In the genomic region with DNA sequence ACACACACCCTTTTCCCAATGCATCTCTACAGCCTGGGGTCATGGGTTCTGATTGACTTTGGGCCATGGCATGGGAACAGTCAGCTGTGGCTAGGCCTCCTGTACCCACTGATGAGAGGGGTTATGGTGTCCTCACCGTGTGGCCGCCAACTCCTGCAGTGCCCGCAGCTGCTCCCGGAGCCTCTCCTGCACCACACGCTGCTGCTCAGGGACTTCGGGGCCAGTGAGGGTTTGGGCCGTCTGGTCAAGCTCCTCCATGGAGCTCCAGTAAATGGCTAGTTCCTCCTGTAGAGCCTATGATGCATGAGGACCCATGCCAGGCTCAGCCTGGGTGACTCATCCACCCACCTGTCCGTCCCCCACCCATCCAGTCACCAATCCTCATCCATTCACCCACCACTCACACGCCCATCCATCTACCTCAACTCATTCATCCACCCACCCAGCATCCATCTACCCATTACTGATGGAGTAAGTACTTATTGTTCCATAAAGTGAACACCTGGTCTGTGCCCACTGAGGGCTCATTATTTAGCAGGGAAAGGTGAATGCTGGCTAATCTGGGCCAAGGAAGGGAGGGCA, we compare ENCODE assay signal across 20 cellular contexts.
"Had no signal": no experiment of that assay in that cellular context is flagged by ENCODE, and none has a peak within 500 bp of the region (broad histone marks: within the 10 kb centered on the region; RNA-seq: fewer than 3 reads in every experiment).

No MANE protein-coding gene starts in this region.

- H3K9me3 Mint-ChIP-seq: activated naive CD4-positive, alpha-beta T cell treated with anti-CD3 and anti-CD28 coated beads, Interleukin-2, amount 10 ng/mL, durations not matched to agents 7 days and 5 days; activated naive CD8-positive, alpha-beta T cell treated with anti-CD3 and anti-CD28 coated beads, Interleukin-2, amount 50 U/mL, for 24 hours; activated T-cell treated with anti-CD3 and anti-CD28 coated beads, Interleukin-2, amount 50 U/mL, for 24 hours; naive B cell; T-cell had no signal

- H3K36me3 Mint-ChIP-seq: activated naive CD4-positive, alpha-beta T cell treated with anti-CD3 and anti-CD28 coated beads, Interleukin-2, amount 10 ng/mL, durations not matched to agents 7 days and 5 days; naive B cell; T-cell had no signal

- H3K4me3 ChIP-seq: coronary artery, esophagus squamous epithelium, mucosa of descending colon, right lobe of liver, stomach had no signal

- DNase-seq: activated CD4-positive, alpha-beta T cell treated with anti-CD3 and anti-CD28 coated beads, Interleukin-2, amount 50 U/mL, for 4 hours; activated CD4-positive, CD25-positive, alpha-beta regulatory T cell treated with anti-CD3 and anti-CD28 coated beads, Interleukin-2, amount 50 U/mL, for 72 hours; activated effector memory CD4-positive, alpha-beta T cell treated with Interleukin-2 at 50 U/mL for 16 hours; activated naive CD4-positive, alpha-beta T cell treated with anti-CD3 and anti-CD28 coated beads, Interleukin-2, amount 10 ng/mL, durations not matched to agents 7 days and 5 days; activated naive CD8-positive, alpha-beta T cell treated with anti-CD3 and anti-CD28 coated beads, Interleukin-2, amount 50 U/mL, for 24 hours; activated T-cell treated with anti-CD3 and anti-CD28 coated beads, Interleukin-2, amount 50 U/mL, for 24 hours; aorta; brain microvascular endothelial cell; esophagus squamous epithelium; mesenchymal stem cell; mucosa of descending colon; naive B cell; small intestine; stimulated activated CD4-positive, alpha-beta T cell treated with anti-CD3 and anti-CD28 coated beads, Interleukin-4, amount 100 ng/mL, for 1 hour; stomach; T-cell; trophoblast cell had no signal

- H3K9me3 ChIP-seq: esophagus squamous epithelium, mucosa of descending colon, right lobe of liver, stomach had no signal

- H3K36me3 ChIP-seq: brain microvascular endothelial cell, esophagus squamous epithelium, right lobe of liver, stomach had no signal

- H3K4me1 ChIP-seq: parathyroid adenoma had no signal

- ATAC-seq: activated naive CD8-positive, alpha-beta T cell treated with anti-CD3 and anti-CD28 coated beads, Interleukin-2, amount 50 U/mL, for 24 hours; mucosa of descending colon; right lobe of liver; T-cell had no signal

- H2AFZ ChIP-seq: parathyroid adenoma had no signal

- H3K27ac Mint-ChIP-seq: activated naive CD4-positive, alpha-beta T cell treated with anti-CD3 and anti-CD28 coated beads, Interleukin-2, amount 10 ng/mL, durations not matched to agents 7 days and 5 days; activated naive CD8-positive, alpha-beta T cell treated with anti-CD3 and anti-CD28 coated beads, Interleukin-2, amount 50 U/mL, for 24 hours; activated T-cell treated with anti-CD3 and anti-CD28 coated beads, Interleukin-2, amount 50 U/mL, for 24 hours; T-cell had no signal

- H3K79me2 ChIP-seq: parathyroid adenoma had no signal

- H3K9ac ChIP-seq: parathyroid adenoma had no signal

- H3K27me3 ChIP-seq: brain microvascular endothelial cell, esophagus squamous epithelium, right lobe of liver, stomach had no signal

- H3K27ac ChIP-seq: brain microvascular endothelial cell, coronary artery, esophagus squamous epithelium, parathyroid adenoma, right lobe of liver, stomach had no signal

- H3K4me3 Mint-ChIP-seq: activated naive CD4-positive, alpha-beta T cell treated with anti-CD3 and anti-CD28 coated beads, Interleukin-2, amount 10 ng/mL, durations not matched to agents 7 days and 5 days; activated naive CD8-positive, alpha-beta T cell treated with anti-CD3 and anti-CD28 coated beads, Interleukin-2, amount 50 U/mL, for 24 hours; activated T-cell treated with anti-CD3 and anti-CD28 coated beads, Interleukin-2, amount 50 U/mL, for 24 hours; naive B cell; T-cell had no signal

- H3K27me3 Mint-ChIP-seq: activated naive CD8-positive, alpha-beta T cell treated with anti-CD3 and anti-CD28 coated beads, Interleukin-2, amount 50 U/mL, for 24 hours; activated T-cell treated with anti-CD3 and anti-CD28 coated beads, Interleukin-2, amount 50 U/mL, for 24 hours; T-cell had no signal
